ENCODE assay signal across 8 cellular contexts in genomic region chr1:235513495-235514366, GRCh38. TPM values are rescaled to one million over a fixed set of nuclear protein-coding genes. Genes with fewer than 3 reads are reported as not detected.
DNase-seq lines count a peak whose midpoint lies in the region; ATAC-seq and TF ChIP-seq lines count a peak whose summit lies in the region.

No MANE protein-coding gene starts in this region.

- TF ChIP-seq CTCF in activated CD8-positive, alpha-beta T cell treated with anti-CD3 and anti-CD28 coated beads for 36 hours (IDR thresholded peaks at IDR 0.05) = peak; percentile 85

- H3K4me3 ChIP-seq in GM23248 = no peak overlapping the region

- H3K9me2 ChIP-seq in GM23248 (ENCODE audit: insufficient read depth) = no peaks in the 10 kb centered on the region

- H2AFZ ChIP-seq in GM23248 = no peak overlapping the region

- no peaks in the 10 kb centered on the region for H3K9me3 Mint-ChIP-seq in activated CD8-positive, alpha-beta T cell treated with anti-CD3 and anti-CD28 coated beads for 36 hours

- 32 to 36% methylated on average over 8 of the region's 8 CpGs for WGBS in GM23248 (ENCODE audit: low coverage in 1 of 2, low lambda C conversion rate in 2 of 2, missing lambda C conversion rate in 2 of 2), 2 experiments

- no peak overlapping the region for H3K4me3 Mint-ChIP-seq in activated CD8-positive, alpha-beta T cell treated with anti-CD3 and anti-CD28 coated beads for 36 hours

- DNase-seq in COLO668 (lab: John Stamatoyannopoulos, UW; ENCODE audit: unreplicated experiment) = peak; percentile 37
- peak; percentile 74 for DNase-seq in GM23248
- DNase-seq in NCI-H2227 treated with DMSO at 0.1 percent for 48 hours (lab: John Stamatoyannopoulos, UW) = peak; percentile 68
- peak; percentile 54 for DNase-seq in activated CD8-positive, alpha-beta T cell treated with anti-CD3 and anti-CD28 coated beads for 36 hours
- peak; percentile 76 for DNase-seq in glomerular visceral epithelial cell (ENCODE audit: extremely low spot score)
- DNase-seq in renal cortical epithelial cell (ENCODE audit: low read depth) = peak; percentile 59

- peak; percentile 79 for ATAC-seq in activated CD8-positive, alpha-beta T cell treated with anti-CD3 and anti-CD28 coated beads for 36 hours
- ATAC-seq in GM19467 (IDR thresholded peaks at IDR 0.05; ENCODE audit: unreplicated experiment) = no peak
- no peak for ATAC-seq in GM18498 (IDR thresholded peaks at IDR 0.05; ENCODE audit: unreplicated experiment)

- H3K36me3 Mint-ChIP-seq in activated CD8-positive, alpha-beta T cell treated with anti-CD3 and anti-CD28 coated beads for 36 hours (ENCODE audit: low read depth) = no peaks in the 10 kb centered on the region

- CTCF ChIA-PET in activated CD8-positive, alpha-beta T cell treated with anti-CD3 and anti-CD28 coated beads for 36 hours (lab: Charles Lee) = interaction anchor here (0.6 to 4.4 kb wide), 31 partner anchors 10 to 458 kb away, joined by 3 to 35 read pairs (median 4); partner anchors contain the start of gene B3GALNT2

- no peaks in the 10 kb centered on the region for H3K36me3 ChIP-seq in GM23248 (ENCODE audit: low read depth)

- peaks cover 3% of the 10 kb centered on the region; the same call in 1 of the 2 replicates for H3K4me1 ChIP-seq in GM23248 (ENCODE audit: insufficient read depth)

- no peak overlapping the region for H3K27ac Mint-ChIP-seq in activated CD8-positive, alpha-beta T cell treated with anti-CD3 and anti-CD28 coated beads for 36 hours

- H4K20me1 ChIP-seq in GM23248 (ENCODE audit: insufficient read depth) = no peaks in the 10 kb centered on the region

- H3K27ac ChIP-seq in GM23248 = no peak overlapping the region

- no peaks in the 10 kb centered on the region for H3K79me2 ChIP-seq in GM23248 (ENCODE audit: insufficient read depth)

- H3F3A ChIP-seq in GM23248 (ENCODE audit: insufficient read depth) = no peaks in the 10 kb centered on the region

- in situ Hi-C loops in GM23248 (cut with MboI) = loop anchor here (25.0 kb wide), 1 partner anchor 449 kb away; no protein-coding TSS in a partner anchor

- no peaks in the 10 kb centered on the region for H3K27me3 ChIP-seq in GM23248 (replicated peaks; ENCODE audit: insufficient read depth)

- no peak overlapping the region for H3K9ac ChIP-seq in GM23248

- H3K27me3 Mint-ChIP-seq in activated CD8-positive, alpha-beta T cell treated with anti-CD3 and anti-CD28 coated beads for 36 hours = peaks cover 1% of the 10 kb centered on the region

- POLR2A ChIA-PET in activated CD8-positive, alpha-beta T cell treated with anti-CD3 and anti-CD28 coated beads for 36 hours (lab: Charles Lee) = interaction anchor here (0.6 to 0.7 kb wide), 2 partner anchors 45 to 408 kb away, joined by 3 read pairs; no protein-coding TSS in a partner anchor

- no peaks in the 10 kb centered on the region for H3K9me3 ChIP-seq in GM23248 (ENCODE audit: low read depth)

- intact Hi-C loops in activated CD8-positive, alpha-beta T cell treated with anti-CD3 and anti-CD28 coated beads for 36 hours (cut with micrococcal nuclease) = loop anchor here (5.0 to 10.0 kb wide), 2 partner anchors 221 to 459 kb away; no protein-coding TSS in a partner anchor

- H3K4me1 Mint-ChIP-seq in activated CD8-positive, alpha-beta T cell treated with anti-CD3 and anti-CD28 coated beads for 36 hours (ENCODE audit: low read depth) = peaks cover 2% of the 10 kb centered on the region

- H3K4me2 ChIP-seq in GM23248 (ENCODE audit: unreplicated experiment) = no peak overlapping the region

RNA-seq across cellular contexts. Expression of gene B3GALNT2, which starts 9.5 kb away (rescaled TPM):
- total RNA-seq in GM23248 (2014; rRNA removed; shearing (Covaris generic)) = 28.1 and 28.3 TPM in 2 replicates
- polyA plus RNA-seq in GM23248 (2016; fragmentation: Nextera tagmentation; extraction: Ambion mirVana) = 13.1 and 13.3 TPM in 2 replicates
- total RNA-seq in activated CD8-positive, alpha-beta T cell treated with anti-CD3 and anti-CD28 coated beads for 36 hours = 10 to 100 TPM; 10.7 to 13.1 TPM
- 44.3 and 52.3 TPM in 2 replicates for total RNA-seq in renal cortical epithelial cell
